18 cellular contexts compared by ENCODE assay signal in the genomic region with DNA sequence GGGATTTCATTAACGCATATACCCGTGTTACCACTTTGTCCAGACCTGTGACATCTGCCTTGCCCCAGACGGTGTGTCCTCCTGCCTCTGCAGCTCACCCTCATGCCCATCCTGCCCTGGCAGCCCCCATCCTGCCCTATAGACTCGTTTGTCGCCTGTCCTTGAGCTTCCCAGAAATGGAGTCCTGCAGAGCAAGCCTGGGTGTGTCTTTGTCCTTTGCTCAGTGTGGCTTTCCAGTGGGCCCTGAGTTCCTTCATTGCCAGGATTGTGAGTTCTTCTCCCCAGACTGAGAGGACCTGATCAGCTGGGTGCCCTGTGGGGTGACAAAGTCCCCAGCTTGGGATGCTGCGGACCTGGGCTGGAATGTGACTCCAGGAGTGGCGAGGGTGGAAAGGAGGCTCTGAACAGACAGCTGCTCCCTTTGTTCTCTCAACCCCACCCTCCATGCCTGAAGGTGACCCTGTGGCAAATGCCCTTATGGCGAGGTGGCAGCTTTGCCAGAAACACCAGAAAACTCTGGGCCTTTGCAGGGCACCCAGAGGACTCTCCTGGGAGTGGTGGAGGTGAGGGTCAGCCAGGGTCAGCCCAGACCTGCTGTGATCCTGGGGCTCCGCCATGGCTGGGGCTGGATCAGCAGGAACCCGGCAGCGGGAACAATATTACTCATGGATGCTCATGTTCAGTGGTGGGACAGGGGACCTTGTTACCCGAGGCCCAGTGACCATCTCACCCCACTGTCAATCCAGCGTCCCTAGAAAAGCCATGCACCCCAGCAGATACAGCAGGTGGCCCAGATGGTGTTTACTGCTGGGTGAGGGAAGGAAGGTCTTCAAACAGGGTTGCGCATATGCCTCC. TPM values are rescaled to one million over a fixed set of nuclear protein-coding genes. Genes with fewer than 3 reads are reported as not detected.
"Had no signal": no experiment of that assay in that cellular context is flagged by ENCODE, and none has a peak within 500 bp of the region (broad histone marks: within the 10 kb centered on the region; RNA-seq: fewer than 3 reads in every experiment).

No MANE protein-coding gene starts in this region.

- H3K36me3 Mint-ChIP-seq: activated CD8-positive, alpha-beta memory T cell treated with anti-CD3 and anti-CD28 coated beads, Interleukin-2, amount 10 ng/mL, durations not matched to agents 7 days and 5 days; activated naive CD8-positive, alpha-beta T cell treated with anti-CD3 and anti-CD28 coated beads for 36 hours; stimulated activated effector memory CD8-positive, alpha-beta T cell treated with anti-CD3 and anti-CD28 coated beads, Interleukin-12 subunit alpha, Interleukin-12 subunit beta, amount 100 ng/mL, for 72 hours had no signal

- H3K9me3 ChIP-seq: left ventricle myocardium inferior, neutrophil, transverse colon had no signal

- H3K27me3 ChIP-seq: brain microvascular endothelial cell, transverse colon had no signal

- H3K27ac ChIP-seq: brain microvascular endothelial cell, neutrophil had no signal

- H3K9me3 Mint-ChIP-seq: activated naive CD8-positive, alpha-beta T cell treated with anti-CD3 and anti-CD28 coated beads for 36 hours; activated T-cell treated with anti-CD3 and anti-CD28 coated beads, Interleukin-2, amount 50 U/mL, for 24 hours; stimulated activated effector memory CD8-positive, alpha-beta T cell treated with anti-CD3 and anti-CD28 coated beads, Interleukin-12 subunit alpha, Interleukin-12 subunit beta, amount 100 ng/mL, for 72 hours had no signal

- DNase-seq: activated CD4-positive, alpha-beta T cell treated with anti-CD3 and anti-CD28 coated beads for 1 hour; activated CD4-positive, alpha-beta T cell treated with anti-CD3 and anti-CD28 coated beads, Interleukin-2, amount 50 U/mL, for 48 hours; activated CD8-positive, alpha-beta memory T cell treated with anti-CD3 and anti-CD28 coated beads, Interleukin-2, amount 10 ng/mL, durations not matched to agents 7 days and 5 days; activated gamma-delta T cell; activated naive CD8-positive, alpha-beta T cell treated with anti-CD3 and anti-CD28 coated beads for 36 hours; activated T-cell treated with anti-CD3 and anti-CD28 coated beads, Interleukin-2, amount 50 U/mL, for 24 hours; brain microvascular endothelial cell; foreskin fibroblast; left ventricle myocardium inferior; posterior cingulate gyrus had no signal

- H3K4me3 ChIP-seq: left ventricle myocardium inferior, transverse colon had no signal

- H3K36me3 ChIP-seq: left ventricle myocardium inferior, neutrophil, transverse colon had no signal

- H3K4me1 Mint-ChIP-seq: stimulated activated effector memory CD8-positive, alpha-beta T cell treated with anti-CD3 and anti-CD28 coated beads, Interleukin-12 subunit alpha, Interleukin-12 subunit beta, amount 100 ng/mL, for 72 hours had no signal

- H3K27ac Mint-ChIP-seq: activated CD8-positive, alpha-beta memory T cell treated with anti-CD3 and anti-CD28 coated beads, Interleukin-2, amount 10 ng/mL, durations not matched to agents 7 days and 5 days; activated naive CD8-positive, alpha-beta T cell treated with anti-CD3 and anti-CD28 coated beads for 36 hours; activated T-cell treated with anti-CD3 and anti-CD28 coated beads, Interleukin-2, amount 50 U/mL, for 24 hours; stimulated activated effector memory CD8-positive, alpha-beta T cell treated with anti-CD3 and anti-CD28 coated beads, Interleukin-12 subunit alpha, Interleukin-12 subunit beta, amount 100 ng/mL, for 72 hours had no signal

- H3K4me3 Mint-ChIP-seq: activated CD8-positive, alpha-beta memory T cell treated with anti-CD3 and anti-CD28 coated beads, Interleukin-2, amount 10 ng/mL, durations not matched to agents 7 days and 5 days; activated naive CD8-positive, alpha-beta T cell treated with anti-CD3 and anti-CD28 coated beads for 36 hours; activated T-cell treated with anti-CD3 and anti-CD28 coated beads, Interleukin-2, amount 50 U/mL, for 24 hours; stimulated activated effector memory CD8-positive, alpha-beta T cell treated with anti-CD3 and anti-CD28 coated beads, Interleukin-12 subunit alpha, Interleukin-12 subunit beta, amount 100 ng/mL, for 72 hours had no signal

RNA-seq across cellular contexts. Expression of a gene that starts 34.5 kb away (rescaled TPM):
- total RNA-seq: activated CD8-positive, alpha-beta memory T cell treated with anti-CD3 and anti-CD28 coated beads, Interleukin-2, amount 10 ng/mL, durations not matched to agents 7 days and 5 days; activated naive CD8-positive, alpha-beta T cell treated with anti-CD3 and anti-CD28 coated beads for 36 hours; cerebellum; dermis microvascular lymphatic vessel endothelial cell; esophagus mucosa; left ventricle myocardium inferior; right cardiac atrium; subcutaneous adipose tissue; transverse colon had no signal
- polyA plus RNA-seq: right cardiac atrium had no signal

RNA-seq across cellular contexts. Expression of a gene that starts 48.6 kb away (rescaled TPM):
- total RNA-seq: activated CD8-positive, alpha-beta memory T cell treated with anti-CD3 and anti-CD28 coated beads, Interleukin-2, amount 10 ng/mL, durations not matched to agents 7 days and 5 days; activated naive CD8-positive, alpha-beta T cell treated with anti-CD3 and anti-CD28 coated beads for 36 hours; cerebellum; dermis microvascular lymphatic vessel endothelial cell; esophagus mucosa; left ventricle myocardium inferior; right cardiac atrium; subcutaneous adipose tissue; transverse colon had no signal
- polyA plus RNA-seq: right cardiac atrium had no signal
